Comparison of ENCODE assay signal across 20 cellular contexts in the genomic region with DNA sequence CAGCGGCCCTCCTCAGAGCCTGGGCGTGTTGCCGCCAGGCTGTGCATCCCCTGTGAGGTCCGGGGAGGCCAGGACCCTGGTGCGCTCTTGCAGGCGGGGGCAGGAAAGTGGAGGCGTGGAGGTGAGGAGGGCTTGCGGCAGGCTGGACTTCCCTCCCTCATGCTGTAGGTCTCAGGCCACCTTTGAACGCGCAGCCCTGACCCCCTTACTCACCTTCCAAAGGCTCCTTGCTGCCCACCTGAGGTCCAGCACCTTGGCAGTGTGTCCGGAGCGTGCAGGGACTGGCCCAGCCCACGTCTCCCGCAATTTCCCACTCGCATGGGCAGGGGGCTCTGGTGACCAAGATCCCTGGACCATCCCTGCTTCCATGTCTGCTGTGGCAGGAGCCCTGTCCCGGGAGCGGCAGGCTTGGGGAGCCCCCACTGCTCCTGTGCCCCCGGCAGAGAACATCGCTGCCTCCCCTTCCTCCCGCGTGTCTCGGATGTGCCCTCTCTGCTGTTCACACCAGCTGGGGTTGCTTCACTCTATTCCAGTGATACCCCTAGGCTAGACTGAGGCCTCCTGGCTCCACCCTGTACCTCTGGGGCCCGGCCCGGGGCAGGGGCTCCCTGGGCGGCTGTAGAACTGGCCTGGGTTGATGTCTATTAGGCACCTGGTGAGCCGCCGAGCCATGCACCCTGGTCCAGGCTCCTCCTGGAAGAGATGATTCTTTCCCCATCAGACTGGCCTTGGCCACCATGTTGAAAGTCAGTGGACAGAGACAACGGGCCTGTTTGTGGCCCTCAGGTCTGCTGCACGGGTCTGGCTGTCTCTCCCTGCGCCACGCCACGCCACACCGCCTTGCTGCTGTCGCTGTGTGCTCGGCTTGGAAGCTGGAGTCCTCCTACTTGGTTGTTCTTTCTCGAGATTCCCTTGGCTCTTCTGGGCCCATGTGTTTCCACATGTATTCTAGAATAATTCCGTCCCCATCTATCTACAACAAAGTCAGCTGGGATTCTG.
"Had no signal": no experiment of that assay in that cellular context is flagged by ENCODE, and none has a peak within 500 bp of the region (broad histone marks: within the 10 kb centered on the region; RNA-seq: fewer than 3 reads in every experiment).

No MANE protein-coding gene starts in this region.

- ATAC-seq: activated CD8-positive, alpha-beta T cell treated with anti-CD3 and anti-CD28 coated beads, Interleukin-2, amount 10 ng/mL, durations not matched to agents 7 days and 5 days; gastrocnemius medialis; stimulated activated naive CD8-positive, alpha-beta T cell treated with anti-CD3 and anti-CD28 coated beads, Interleukin-15, amount 100 ng/mL, for 72 hours had no signal

- H3K4me3 ChIP-seq: coronary artery, esophagus muscularis mucosa, gastrocnemius medialis, prostate gland, tibial artery had no signal

- H3K9me3 ChIP-seq: gastrocnemius medialis, prostate gland, SK-N-SH had no signal

- H3K9ac ChIP-seq: SK-N-SH had no signal

- DNase-seq: activated CD4-positive, alpha-beta T cell treated with anti-CD3 and anti-CD28 coated beads, Interleukin-2, amount 10 ng/mL, durations not matched to agents 7 days and 5 days; activated CD4-positive, CD25-positive, alpha-beta regulatory T cell treated with anti-CD3 and anti-CD28 coated beads, Interleukin-2, amount 50 U/mL, for 72 hours; activated CD8-positive, alpha-beta T cell treated with anti-CD3 and anti-CD28 coated beads, Interleukin-2, amount 10 ng/mL, durations not matched to agents 7 days and 5 days; activated gamma-delta T cell treated with Interleukin-2 at 50 U/mL for 16 hours; gastrocnemius medialis; immature natural killer cell; kidney glomerular epithelial cell; mesendoderm; naive B cell; SK-N-SH; stimulated activated CD4-positive, alpha-beta T cell treated with anti-CD3 and anti-CD28 coated beads, Interleukin-1b, Interleukin-23, amount 100 ng/mL, for 48 hours; stimulated activated naive CD8-positive, alpha-beta T cell treated with anti-CD3 and anti-CD28 coated beads, Interleukin-15, amount 100 ng/mL, for 72 hours; tibial artery; WERI-Rb-1 had no signal

- H3K27ac ChIP-seq: coronary artery, esophagus muscularis mucosa, gastrocnemius medialis, tibial artery, WERI-Rb-1 had no signal

- H3K4me3 Mint-ChIP-seq: activated CD4-positive, alpha-beta T cell treated with anti-CD3 and anti-CD28 coated beads, Interleukin-2, amount 10 ng/mL, durations not matched to agents 7 days and 5 days; activated CD8-positive, alpha-beta T cell treated with anti-CD3 and anti-CD28 coated beads, Interleukin-2, amount 10 ng/mL, durations not matched to agents 7 days and 5 days; activated naive CD4-positive, alpha-beta T cell treated with anti-CD3 and anti-CD28 coated beads, Interleukin-2, amount 50 U/mL, for 24 hours; activated T-helper 1 cell treated with anti-CD3 and anti-CD28 coated beads, Interleukin-12 subunit alpha, Interleukin-12 subunit beta, Interleukin-2, Interleukin-4 antibody, amounts not matched to agents 30 ng/mL and 10 ng/mL and 1 ng/mL, durations not matched to agents 14 hours and 24 hours and 36 hours; immature natural killer cell; naive B cell; stimulated activated naive CD8-positive, alpha-beta T cell treated with anti-CD3 and anti-CD28 coated beads, Interleukin-15, amount 100 ng/mL, for 72 hours; T-helper 2 cell treated with Interferon-gamma antibody and Interleukin-4, amounts not matched to agents 5 μg/mL and 100 μg/mL, for 36 hours had no signal

- H3K4me1 Mint-ChIP-seq: activated CD4-positive, alpha-beta T cell treated with anti-CD3 and anti-CD28 coated beads, Interleukin-2, amount 10 ng/mL, durations not matched to agents 7 days and 5 days; activated naive CD4-positive, alpha-beta T cell treated with anti-CD3 and anti-CD28 coated beads, Interleukin-2, amount 50 U/mL, for 24 hours; immature natural killer cell; stimulated activated naive CD8-positive, alpha-beta T cell treated with anti-CD3 and anti-CD28 coated beads, Interleukin-15, amount 100 ng/mL, for 72 hours had no signal

- H3K36me3 Mint-ChIP-seq: activated naive CD4-positive, alpha-beta T cell treated with anti-CD3 and anti-CD28 coated beads, Interleukin-2, amount 50 U/mL, for 24 hours; immature natural killer cell had no signal

- H3K4me2 ChIP-seq: SK-N-SH had no signal

- H3K27me3 Mint-ChIP-seq: activated CD4-positive, alpha-beta T cell treated with anti-CD3 and anti-CD28 coated beads, Interleukin-2, amount 10 ng/mL, durations not matched to agents 7 days and 5 days had no signal

- H3K36me3 ChIP-seq: esophagus muscularis mucosa, gastrocnemius medialis, prostate gland, tibial artery, WERI-Rb-1 had no signal

- H3K27ac Mint-ChIP-seq: activated CD4-positive, alpha-beta T cell treated with anti-CD3 and anti-CD28 coated beads, Interleukin-2, amount 10 ng/mL, durations not matched to agents 7 days and 5 days; activated CD8-positive, alpha-beta T cell treated with anti-CD3 and anti-CD28 coated beads, Interleukin-2, amount 10 ng/mL, durations not matched to agents 7 days and 5 days; activated naive CD4-positive, alpha-beta T cell treated with anti-CD3 and anti-CD28 coated beads, Interleukin-2, amount 50 U/mL, for 24 hours; activated T-helper 1 cell treated with anti-CD3 and anti-CD28 coated beads, Interleukin-12 subunit alpha, Interleukin-12 subunit beta, Interleukin-2, Interleukin-4 antibody, amounts not matched to agents 30 ng/mL and 10 ng/mL and 1 ng/mL, durations not matched to agents 14 hours and 24 hours and 36 hours; immature natural killer cell; naive B cell; stimulated activated naive CD8-positive, alpha-beta T cell treated with anti-CD3 and anti-CD28 coated beads, Interleukin-15, amount 100 ng/mL, for 72 hours; T-helper 2 cell treated with Interferon-gamma antibody and Interleukin-4, amounts not matched to agents 5 μg/mL and 100 μg/mL, for 36 hours had no signal

- H3K9me3 Mint-ChIP-seq: activated naive CD4-positive, alpha-beta T cell treated with anti-CD3 and anti-CD28 coated beads, Interleukin-2, amount 50 U/mL, for 24 hours; immature natural killer cell; T-helper 2 cell treated with Interferon-gamma antibody and Interleukin-4, amounts not matched to agents 5 μg/mL and 100 μg/mL, for 36 hours had no signal

- H3K4me1 ChIP-seq: gastrocnemius medialis, tibial artery had no signal
